Comparison of ENCODE assay signal across 1 cellular context in the genomic region with DNA sequence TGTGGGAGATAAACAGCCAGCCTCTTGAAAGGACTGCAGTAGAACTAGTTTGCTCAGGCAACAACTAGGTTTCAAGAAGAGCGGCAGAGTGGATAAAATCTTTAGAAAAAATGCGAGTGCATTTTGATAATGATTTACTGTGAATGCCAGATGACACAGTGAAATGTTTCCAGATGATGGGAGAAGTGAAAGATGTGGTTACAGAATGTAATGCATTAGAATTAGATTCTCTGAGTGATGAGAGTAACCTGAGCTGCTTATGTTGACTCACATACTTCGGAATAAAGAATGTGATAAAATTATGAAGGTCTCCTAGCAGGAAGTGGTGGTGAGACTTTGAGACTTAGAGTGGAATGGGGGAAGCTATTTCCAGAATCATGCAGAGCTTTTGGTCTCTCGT.
TF ChIP-seq lines count a peak whose summit lies in the region.

No MANE protein-coding gene starts in this region.

TF ChIP-seq in HCT116, 20 proteins besides CTCF, POLR2A, EP300 and RAD21 (continued from another document):
- TF ChIP-seq, protein P1, sequence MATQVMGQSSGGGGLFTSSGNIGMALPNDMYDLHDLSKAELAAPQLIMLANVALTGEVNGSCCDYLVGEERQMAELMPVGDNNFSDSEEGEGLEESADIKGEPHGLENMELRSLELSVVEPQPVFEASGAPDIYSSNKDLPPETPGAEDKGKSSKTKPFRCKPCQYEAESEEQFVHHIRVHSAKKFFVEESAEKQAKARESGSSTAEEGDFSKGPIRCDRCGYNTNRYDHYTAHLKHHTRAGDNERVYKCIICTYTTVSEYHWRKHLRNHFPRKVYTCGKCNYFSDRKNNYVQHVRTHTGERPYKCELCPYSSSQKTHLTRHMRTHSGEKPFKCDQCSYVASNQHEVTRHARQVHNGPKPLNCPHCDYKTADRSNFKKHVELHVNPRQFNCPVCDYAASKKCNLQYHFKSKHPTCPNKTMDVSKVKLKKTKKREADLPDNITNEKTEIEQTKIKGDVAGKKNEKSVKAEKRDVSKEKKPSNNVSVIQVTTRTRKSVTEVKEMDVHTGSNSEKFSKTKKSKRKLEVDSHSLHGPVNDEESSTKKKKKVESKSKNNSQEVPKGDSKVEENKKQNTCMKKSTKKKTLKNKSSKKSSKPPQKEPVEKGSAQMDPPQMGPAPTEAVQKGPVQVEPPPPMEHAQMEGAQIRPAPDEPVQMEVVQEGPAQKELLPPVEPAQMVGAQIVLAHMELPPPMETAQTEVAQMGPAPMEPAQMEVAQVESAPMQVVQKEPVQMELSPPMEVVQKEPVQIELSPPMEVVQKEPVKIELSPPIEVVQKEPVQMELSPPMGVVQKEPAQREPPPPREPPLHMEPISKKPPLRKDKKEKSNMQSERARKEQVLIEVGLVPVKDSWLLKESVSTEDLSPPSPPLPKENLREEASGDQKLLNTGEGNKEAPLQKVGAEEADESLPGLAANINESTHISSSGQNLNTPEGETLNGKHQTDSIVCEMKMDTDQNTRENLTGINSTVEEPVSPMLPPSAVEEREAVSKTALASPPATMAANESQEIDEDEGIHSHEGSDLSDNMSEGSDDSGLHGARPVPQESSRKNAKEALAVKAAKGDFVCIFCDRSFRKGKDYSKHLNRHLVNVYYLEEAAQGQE (IDR thresholded peaks at IDR 0.05; ENCODE audit: low read depth), result no peak
